2 cellular contexts compared by ENCODE assay signal in the genomic region with DNA sequence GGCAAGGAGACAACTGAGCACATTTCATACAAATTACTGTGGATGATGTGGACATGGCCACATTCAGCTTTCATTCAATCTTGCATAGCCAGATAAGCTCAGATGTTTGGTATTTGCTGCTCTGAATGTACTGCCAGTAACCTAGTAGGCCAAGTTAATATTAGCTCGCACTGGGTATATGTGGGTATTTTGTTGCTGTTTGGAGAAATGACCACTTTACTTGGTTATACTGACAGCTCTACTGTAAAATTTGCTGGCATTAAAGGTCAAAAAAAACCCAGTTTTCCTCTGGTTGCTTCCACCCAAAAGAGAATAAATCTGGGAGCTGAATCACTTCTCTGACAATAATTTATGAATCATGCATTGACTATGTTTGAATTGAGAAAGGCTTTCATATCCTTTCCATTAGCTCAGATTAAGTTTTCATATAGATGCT.
TF ChIP-seq lines count a peak whose summit lies in the region.

No MANE protein-coding gene starts in this region.

TF ChIP-seq in A549, 52 proteins besides CTCF, POLR2A, EP300 and RAD21:
- TF ChIP-seq HEYL (CRISPR knock-in tag; IDR thresholded peaks at IDR 0.05) (no peak), RFX5 (IDR thresholded peaks at IDR 0.05) (no peak), CBX2 (IDR thresholded peaks at IDR 0.05; ENCODE audit: borderline replicate concordance, low read depth) (no peak), SMC3 (IDR thresholded peaks at IDR 0.05) (no peak), HOXA7 (CRISPR knock-in tag; IDR thresholded peaks at IDR 0.05) (no peak), TFCP2L1 (CRISPR knock-in tag; IDR thresholded peaks at IDR 0.05) (no peak), ZFP36 (IDR thresholded peaks at IDR 0.05; ENCODE audit: borderline replicate concordance, partially characterized antibody) (no peak)
- TF ChIP-seq, protein P1, sequence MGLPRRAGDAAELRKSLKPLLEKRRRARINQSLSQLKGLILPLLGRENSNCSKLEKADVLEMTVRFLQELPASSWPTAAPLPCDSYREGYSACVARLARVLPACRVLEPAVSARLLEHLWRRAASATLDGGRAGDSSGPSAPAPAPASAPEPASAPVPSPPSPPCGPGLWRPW (IDR thresholded peaks at IDR 0.05) = no peak

TF ChIP-seq in endothelial cell of umbilical vein, 7 proteins besides CTCF, POLR2A, EP300 and RAD21:
- TF ChIP-seq JUN (IDR thresholded peaks at IDR 0.05; ENCODE audit: borderline replicate concordance, insufficient read depth, insufficient read length, low read depth) (no peak), POLR2AphosphoS5 (IDR thresholded peaks at IDR 0.05; ENCODE audit: insufficient read depth, low read depth, low read length) (no peak), FOS (IDR thresholded peaks at IDR 0.05; ENCODE audit: borderline replicate concordance, insufficient read depth, low read length) (peak; percentile 49)
TF ChIP-seq in endothelial cell of umbilical vein: peak in this region for 1.
